ENCODE assay signal across 12 cellular contexts in genomic region chr17:9244066-9245052, GRCh38.
DNase-seq lines count a peak whose midpoint lies in the region; ATAC-seq and TF ChIP-seq lines count a peak whose summit lies in the region.
"Had no signal": no experiment of that assay in that cellular context is flagged by ENCODE, and none has a peak within 500 bp of the region (broad histone marks: within the 10 kb centered on the region; RNA-seq: fewer than 3 reads in every experiment).

No MANE protein-coding gene starts in this region.

- no TSS peak for BruUV-seq in A673 (replicated peaks; lab: Mats Ljungman, UMichigan)

- TF ChIP-seq POLR2A in suprapubic skin (IDR thresholded peaks at IDR 0.05): no peak

- 70% methylated on average over 20 of the region's 21 CpGs for WGBS in suprapubic skin

- H3K4me1 ChIP-seq in suprapubic skin (peaks cover 41% of the 10 kb centered on the region), A673 (ENCODE audit: insufficient read depth, low read length, poor library complexity, severe bottlenecking) (peaks cover 11% of the 10 kb centered on the region)

- H3K4me3 ChIP-seq in suprapubic skin (no peak overlapping the region), A673 (ENCODE audit: low read depth, low read length, poor library complexity, severe bottlenecking) (no peak overlapping the region)

- POLR2A ChIA-PET in A673 (lab: Charles Lee; ENCODE audit: low non-redundant PET): no interaction called here

- peak overlapping the region; percentile 58 for H3K27ac ChIP-seq in suprapubic skin
- no peak overlapping the region for H3K27ac ChIP-seq in A673 (ENCODE audit: low read depth, low read length, poor library complexity, severe bottlenecking)

- H3K27me3 ChIP-seq in suprapubic skin: no peaks in the 10 kb centered on the region
- no peaks in the 10 kb centered on the region for H3K27me3 ChIP-seq in A673 (replicated peaks; ENCODE audit: insufficient read depth, low read depth, low read length, poor library complexity)

- no peak for ATAC-seq in GM18907 (IDR thresholded peaks at IDR 0.05; ENCODE audit: unreplicated experiment)

- intact Hi-C loops in A673 (cut with micrococcal nuclease; ENCODE audit: unreplicated experiment): no loop called here

- no peak for TF ChIP-seq EP300 in suprapubic skin (IDR thresholded peaks at IDR 0.05)

- in situ Hi-C loops in GM13976 (cut with MboI; ENCODE audit: low sequenced_read_pairs, unreplicated experiment): no loop called here

- H3K36me3 ChIP-seq in suprapubic skin (peaks cover 22% of the 10 kb centered on the region), A673 (ENCODE audit: insufficient read depth, low read length, poor library complexity, severe bottlenecking) (no peaks in the 10 kb centered on the region)

- CTCF ChIA-PET in A673 (lab: Charles Lee): interaction anchor here (0.7 kb wide), 1 partner anchor 1203 kb away, joined by 3 read pairs; no protein-coding TSS in a partner anchor

- TF ChIP-seq CTCF in suprapubic skin (IDR thresholded peaks at IDR 0.05) (no peak), A673 (conservative IDR thresholded peaks at IDR 0.05; ENCODE audit: low read depth, low read length) (no peak), GM13976 (IDR thresholded peaks at IDR 0.05; ENCODE audit: borderline replicate concordance, control extremely low read depth, extremely low read depth, insufficient read depth, missing control alignments) (no peak)

- DNase-seq in H4 (ENCODE audit: low spot score) (peak; percentile 38), brain pericyte (ENCODE audit: low read depth, low spot score) (peak; percentile 68), hepatic stellate cell (ENCODE audit: low spot score) (peak; percentile 89), suprapubic skin (ENCODE audit: low spot score in 2 of 2) (peak in 1 of 2 donors; percentile 73), SHP77 (lab: John Stamatoyannopoulos, UW) (no peak), A673 (ENCODE audit: low spot score) (no peak), GM13976 (ENCODE audit: low spot score) (no peak)
- DNase-seq: activated CD4-positive, alpha-beta T cell treated with anti-CD3 and anti-CD28 coated beads, Interleukin-2, amount 50 U/mL, for 1 hour; activated naive CD4-positive, alpha-beta T cell; effector CD4-positive, alpha-beta T cell; nephron progenitor cell had no signal

- H3K9me3 ChIP-seq in suprapubic skin (no peaks in the 10 kb centered on the region), A673 (ENCODE audit: low read depth, low read length, poor library complexity, severe bottlenecking) (no peaks in the 10 kb centered on the region)

Comparison
In these comparisons a context has a peak if more than half of its experiments do, and no peak if none do; other contexts are left out.
1. DNase-seq: peak in H4 (single experiment), brain pericyte (single experiment) and hepatic stellate cell (single experiment); none in SHP77 (0 of 2), A673 (single experiment) and GM13976 (single experiment).